Comparison of ENCODE assay signal across 8 cellular contexts in the genomic region with DNA sequence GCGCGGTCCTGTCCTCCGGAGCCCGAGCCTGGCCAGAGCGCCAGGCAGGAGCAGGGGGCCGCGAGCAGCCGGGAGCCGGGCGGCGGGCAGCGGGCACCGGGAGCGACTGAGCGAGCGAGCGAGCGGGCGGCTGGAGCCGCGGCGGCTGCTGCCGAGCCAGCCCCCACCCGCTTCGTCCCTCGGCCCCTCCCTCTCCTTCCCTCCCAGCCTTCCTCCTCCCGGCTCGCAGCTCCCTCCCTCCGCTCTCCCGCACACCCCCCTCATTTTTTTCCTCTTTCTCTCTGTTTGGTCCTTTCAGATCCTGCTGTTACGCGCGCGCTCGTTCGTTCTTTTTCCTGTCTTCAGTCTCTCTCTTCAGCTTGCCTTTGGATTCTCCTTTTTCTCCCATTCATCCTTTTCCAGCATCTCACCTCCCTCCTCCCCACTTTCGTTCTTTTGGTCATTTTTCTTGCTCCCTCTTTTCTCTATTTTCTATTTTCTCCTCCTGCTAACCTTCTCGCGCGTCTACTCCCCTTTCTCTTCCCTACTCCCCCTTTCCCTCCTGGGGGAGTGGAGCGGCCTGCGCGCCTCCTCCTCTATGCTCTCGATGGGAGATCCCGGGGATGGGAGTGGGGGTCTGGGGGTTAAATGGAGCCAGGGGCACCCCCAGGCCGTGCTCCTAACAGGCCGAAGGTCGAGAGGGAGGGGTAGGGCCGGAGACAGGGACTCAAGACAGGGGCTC.
DNase-seq lines count a peak whose midpoint lies in the region; ATAC-seq and TF ChIP-seq lines count a peak whose summit lies in the region.

A gene (minus strand): TSS at position 108 of the 721 bp plus-strand sequence. CDS start 125,347 bp downstream, outside the sequence.

- peak within 1 kb of the TSS; percentile 46 for H3K4me3 ChIP-seq in retinal pigment epithelial cell (ENCODE audit: low read length)

- TF ChIP-seq CTCF in GM10266 (IDR thresholded peaks at IDR 0.05; ENCODE audit: control insufficient read depth, insufficient read depth, low read depth, missing control alignments) (no peak), retinal pigment epithelial cell (conservative IDR thresholded peaks at IDR 0.05; ENCODE audit: low read depth, low read length) (no peak)

- peak; percentile 47 for DNase-seq in GM10266 (ENCODE audit: extremely low spot score)
- peak in 2 of 3 experiments; percentile 85 for DNase-seq in NCI-H1417 (lab: John Stamatoyannopoulos, UW)
- peak in 37 of 58 donors; percentile 9 to 59 (median 18) for DNase-seq in anterior cingulate cortex (lab: John Stamatoyannopoulos, UW)
- peak; percentile 10 to 37 for DNase-seq in hippocampal formation (lab: John Stamatoyannopoulos, UW)
- no peak for DNase-seq in retinal pigment epithelial cell (ENCODE audit: low read depth)

- ATAC-seq in GM18858 (IDR thresholded peaks at IDR 0.05; ENCODE audit: unreplicated experiment) (no peak), GM18498 (IDR thresholded peaks at IDR 0.05; ENCODE audit: unreplicated experiment) (no peak), GM21825 (IDR thresholded peaks at IDR 0.05; ENCODE audit: unreplicated experiment) (no peak)
